9 cellular contexts compared by ENCODE assay signal in the genomic region with DNA sequence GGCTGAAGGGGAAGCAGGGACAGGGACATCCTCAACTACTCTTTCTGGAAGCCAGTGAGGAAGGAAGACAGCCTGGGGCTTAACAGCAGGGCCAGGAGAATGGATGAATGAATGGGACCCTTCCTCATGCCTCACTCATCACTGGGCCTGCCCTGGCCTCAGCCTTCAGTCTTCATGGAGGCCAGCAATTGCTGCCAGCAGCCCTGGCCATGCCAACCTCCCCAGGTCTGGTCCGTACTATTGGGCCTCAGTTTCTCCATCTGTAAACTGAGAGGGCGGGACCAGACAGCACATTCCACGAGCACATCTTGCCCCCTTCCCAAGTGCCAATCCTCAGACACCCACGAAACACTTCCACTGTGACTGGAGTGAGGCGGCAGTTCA. TPM values are rescaled to one million over a fixed set of nuclear protein-coding genes. Genes with fewer than 3 reads are reported as not detected.
DNase-seq lines count a peak whose midpoint lies in the region; ATAC-seq and TF ChIP-seq lines count a peak whose summit lies in the region.
"Had no signal": no experiment of that assay in that cellular context is flagged by ENCODE, and none has a peak within 500 bp of the region (broad histone marks: within the 10 kb centered on the region; RNA-seq: fewer than 3 reads in every experiment).

No MANE protein-coding gene starts in this region.

- no peaks in the 10 kb centered on the region for H3K36me3 Mint-ChIP-seq in nephron (ENCODE audit: low read depth)
- H3K36me3 Mint-ChIP-seq in osteocyte (ENCODE audit: unreplicated experiment) = no peaks in the 10 kb centered on the region

- H3K27me3 Mint-ChIP-seq in nephron (ENCODE audit: low read depth) (peaks cover 11% of the 10 kb centered on the region), osteocyte (ENCODE audit: unreplicated experiment) (no peaks in the 10 kb centered on the region)

- H3K4me1 ChIP-seq in right atrium auricular region (peaks cover 2 to 76% of the 10 kb centered on the region in 2 donors), uterus (peaks cover 0 to 23% of the 10 kb centered on the region in 2 donors)

- H3K9me3 Mint-ChIP-seq in nephron (no peaks in the 10 kb centered on the region), osteocyte (ENCODE audit: unreplicated experiment) (no peaks in the 10 kb centered on the region)

- H3K27ac Mint-ChIP-seq in nephron (peak overlapping the region; percentile 45 to 88 (median 48)), osteocyte (ENCODE audit: unreplicated experiment) (no peak overlapping the region)

- H3K36me3 ChIP-seq in right atrium auricular region (no peaks in the 10 kb centered on the region), uterus (no peaks in the 10 kb centered on the region)

- H3K4me3 Mint-ChIP-seq in nephron (peak overlapping the region; percentile 41 to 80 (median 79)), osteocyte (ENCODE audit: unreplicated experiment) (no peak overlapping the region)

- no peak for TF ChIP-seq CTCF in right atrium auricular region (IDR thresholded peaks at IDR 0.05)
- TF ChIP-seq CTCF in dorsolateral prefrontal cortex (IDR thresholded peaks at IDR 0.05 in 54 of 56, conservative IDR thresholded peaks at IDR 0.05 in 2 of 56; ENCODE audit: low read depth in 1 of 56, partially characterized antibody in 56 of 56) = no peak
- no peak for TF ChIP-seq CTCF in nephron (IDR thresholded peaks at IDR 0.05; ENCODE audit: unreplicated experiment in 3 of 3)
- no peak for TF ChIP-seq CTCF in uterus (IDR thresholded peaks at IDR 0.05)
- TF ChIP-seq CTCF in osteocyte (IDR thresholded peaks at IDR 0.05) = no peak

- no peak for TF ChIP-seq POLR2A in uterus (IDR thresholded peaks at IDR 0.05)

- H3K27me3 ChIP-seq in right atrium auricular region = no peaks in the 10 kb centered on the region
- H3K27me3 ChIP-seq in dorsolateral prefrontal cortex = no peaks in the 10 kb centered on the region
- H3K27me3 ChIP-seq in uterus = no peaks in the 10 kb centered on the region

- no peak for ATAC-seq in Right ventricle myocardium superior (ENCODE audit: poor library complexity)

- DNase-seq in right atrium auricular region (ENCODE audit: low spot score) (no peak), Right ventricle myocardium superior (no peak), dorsolateral prefrontal cortex (no peak), uterus (no peak), iPS-NIHi7 (ENCODE audit: extremely low spot score) (no peak), osteocyte (ENCODE audit: extremely low spot score, unreplicated experiment) (no peak), 8988T (no peak)

- intact Hi-C loops in Right ventricle myocardium superior (cut with DNase I) = no loop called here
- intact Hi-C loops in dorsolateral prefrontal cortex (cut with DNase I) = no loop called here
- intact Hi-C loops in uterus (cut with DNase I; ENCODE audit: low total_unique reads) = no loop called here

- H3K27ac ChIP-seq in right atrium auricular region (peak overlapping the region; percentile 86 to 94), dorsolateral prefrontal cortex (peak overlapping the region; percentile 66 to 99 (median 96)), uterus (peak overlapping the region; percentile 86 to 88)

- H3K4me3 ChIP-seq in right atrium auricular region (no peak overlapping the region), dorsolateral prefrontal cortex (peak overlapping the region in 1 of 59 donors; percentile 53), uterus (no peak overlapping the region)

- H3K9me3 ChIP-seq in right atrium auricular region (no peaks in the 10 kb centered on the region), uterus (no peaks in the 10 kb centered on the region)

- H3K4me1 Mint-ChIP-seq in nephron = peaks cover 73% of the 10 kb centered on the region
- peaks cover 75% of the 10 kb centered on the region for H3K4me1 Mint-ChIP-seq in osteocyte (ENCODE audit: unreplicated experiment)

RNA-seq across cellular contexts. Expression of a gene that starts 1.1 kb away (rescaled TPM):
- total RNA-seq in right atrium auricular region (10 to 100 TPM; 26.7 to 30.1 TPM), Right ventricle myocardium superior (33.1 TPM), dorsolateral prefrontal cortex (100 to 1,000 TPM in 109 of 120 experiments, 10 to 100 TPM in 11; 72.2 to 415 (median 142) TPM), uterus (10 to 100 TPM; 14.1 to 67.9 (median 30.3) TPM), osteocyte (35.1 and 38.4 TPM in 2 replicates)

RNA-seq across cellular contexts. Expression of a gene that starts 41.6 kb away (rescaled TPM):
- total RNA-seq in right atrium auricular region (10 to 100 TPM; 15.5 to 16.8 TPM), Right ventricle myocardium superior (6.4 TPM), dorsolateral prefrontal cortex (10 to 100 TPM in 109 of 120 experiments, 1 to 10 TPM in 11; 5.8 to 27.4 (median 13.8) TPM), uterus (10 to 100 TPM in 2 of 4 donors, 1 to 10 TPM in 2; 3.5 to 28.5 (median 9.8) TPM), osteocyte (3.1 and 4.1 TPM in 2 replicates)
- total RNA-seq: MCF 10A had no signal
